26 cellular contexts compared by ENCODE assay signal in genomic region chr1:208791458-208791857, GRCh38.
DNase-seq lines count a peak whose midpoint lies in the region; ATAC-seq, FAIRE-seq and TF ChIP-seq lines count a peak whose summit lies in the region.
"Had no signal": no experiment of that assay in that cellular context is flagged by ENCODE, and none has a peak within 500 bp of the region (broad histone marks: within the 10 kb centered on the region; RNA-seq: fewer than 3 reads in every experiment).

No MANE protein-coding gene starts in this region.

- H3K9ac ChIP-seq in mammary epithelial cell (ENCODE audit: insufficient read depth, low read length), result no peak overlapping the region

- H3K79me2 ChIP-seq in mammary epithelial cell (ENCODE audit: insufficient read depth, low read length), result no peaks in the 10 kb centered on the region

- TF ChIP-seq CTCF in mammary epithelial cell (conservative IDR thresholded peaks at IDR 0.05 in 1 of 2, IDR thresholded peaks at IDR 0.05 in 1 of 2; ENCODE audit: extremely low read depth in 1 of 2, insufficient read depth in 1 of 2, low read depth in 1 of 2, low read length in 2 of 2), result no peak
- TF ChIP-seq CTCF in MCF 10A (IDR thresholded peaks at IDR 0.05; ENCODE audit: unreplicated experiment), result no peak

- intact Hi-C loops in mammary epithelial cell (cut with micrococcal nuclease), result loop anchor here (1.0 kb wide), 1 partner anchor 16 kb away; no protein-coding TSS in a partner anchor
- intact Hi-C loops in MCF 10A (cut with micrococcal nuclease), result no loop called here

- H3K4me3 Mint-ChIP-seq in MCF 10A (ENCODE audit: unreplicated experiment), result no peak overlapping the region
- H3K4me3 Mint-ChIP-seq in activated naive CD4-positive, alpha-beta T cell treated with anti-CD3 and anti-CD28 coated beads, Interleukin-2, amount 10 ng/mL, durations not matched to agents 7 days and 5 days, result no peak overlapping the region
- no peak overlapping the region for H3K4me3 Mint-ChIP-seq in stimulated activated naive CD8-positive, alpha-beta T cell treated with anti-CD3 and anti-CD28 coated beads, Interleukin-15, amount 100 ng/mL, for 72 hours
- H3K4me3 Mint-ChIP-seq: activated CD8-positive, alpha-beta memory T cell treated with anti-CD3 and anti-CD28 coated beads, Interleukin-2, amount 10 ng/mL, durations not matched to agents 7 days and 5 days; activated T-helper 17 cell treated with anti-CD3 and anti-CD28 coated beads, Interleukin-2, amount 50 U/mL, for 72 hours; dendritic cell treated with granulocyte-macrophage colony-stimulating factor and Interleukin-4, amounts not matched to agents 40 ng/mL and 50 ng/mL, for 4 days; immature natural killer cell; mesothelial cell of epicardium; neural crest cell had no signal

- CTCF ChIA-PET in mammary epithelial cell (lab: Charles Lee; ENCODE audit: low non-redundant PET) (interaction anchor here (0.6 kb wide), 1 partner anchor 315 kb away, joined by 4 read pairs; no protein-coding TSS in a partner anchor), MCF 10A (lab: Yijun Ruan, JAX) (interaction anchor here (0.6 to 1.5 kb wide), 2 partner anchors 22 to 416 kb away, joined by 3 read pairs; no protein-coding TSS in a partner anchor)
- CTCF ChIA-PET in activated naive CD4-positive, alpha-beta T cell treated with anti-CD3 and anti-CD28 coated beads, Interleukin-2, amount 10 ng/mL, durations not matched to agents 7 days and 5 days (lab: Charles Lee), result no interaction called here

- DNase-seq in mammary epithelial cell (peak; percentile 29), MCF 10A (ENCODE audit: unreplicated experiment) (no peak), dermis blood vessel endothelial cell (peak; percentile 26), kidney tubule cell (ENCODE audit: low spot score) (peak; percentile 95), urothelium cell line (ENCODE audit: low spot score) (peak; percentile 14), retina (no peak)
- no peak for DNase-seq in activated naive CD4-positive, alpha-beta T cell treated with anti-CD3 and anti-CD28 coated beads, Interleukin-2, amount 10 ng/mL, durations not matched to agents 7 days and 5 days
- no peak for DNase-seq in stimulated activated naive CD8-positive, alpha-beta T cell treated with anti-CD3 and anti-CD28 coated beads, Interleukin-15, amount 100 ng/mL, for 72 hours
- DNase-seq: activated CD4-positive, alpha-beta T cell treated with anti-CD3 and anti-CD28 coated beads for 48 hours; activated CD8-positive, alpha-beta memory T cell treated with anti-CD3 and anti-CD28 coated beads, Interleukin-2, amount 10 ng/mL, durations not matched to agents 7 days and 5 days; heart left ventricle; immature natural killer cell; NCI-H187 treated with DMSO at 0.1 percent for 48 hours; NCI-H510A treated with DMSO at 0.1 percent for 48 hours; stimulated activated CD4-positive, alpha-beta T cell treated with anti-CD3 and anti-CD28 coated beads, Interleukin-12 subunit alpha, Interleukin-12 subunit beta, amount 100 ng/mL, for 4 hours; stimulated activated CD8-positive, alpha-beta memory T cell treated with anti-CD3 and anti-CD28 coated beads, Interleukin-4, amount 100 ng/mL, for 48 hours; substantia nigra had no signal

- H3K4me1 ChIP-seq in mammary epithelial cell (ENCODE audit: insufficient read depth, low read length), result peaks cover 6% of the 10 kb centered on the region
- H3K4me1 ChIP-seq: breast epithelium, heart left ventricle, vagina had no signal

- H2AFZ ChIP-seq in mammary epithelial cell (ENCODE audit: low read depth, low read length), result peak overlapping the region; percentile 74

- no peaks in the 10 kb centered on the region for H3K36me3 ChIP-seq in mammary epithelial cell (ENCODE audit: insufficient read depth, low read length)
- H3K36me3 ChIP-seq: breast epithelium, heart left ventricle, vagina had no signal

- no peak overlapping the region for H3K4me3 ChIP-seq in mammary epithelial cell (replicated peaks in 1 of 3; ENCODE audit: insufficient read depth in 1 of 3, low read depth in 2 of 3, low read length in 3 of 3)
- H3K4me3 ChIP-seq: breast epithelium, heart left ventricle, vagina had no signal

- H3K4me2 ChIP-seq in mammary epithelial cell (ENCODE audit: insufficient read depth, low read depth, low read length), result no peak overlapping the region

- H3K27me3 ChIP-seq in mammary epithelial cell (ENCODE audit: insufficient read depth, low read length), result no peaks in the 10 kb centered on the region
- H3K27me3 ChIP-seq: breast epithelium, heart left ventricle, vagina had no signal

- dilution Hi-C loops in mammary epithelial cell (cut with HindIII; ENCODE audit: low sequenced_read_pairs), result no loop called here

- POLR2A ChIA-PET in MCF 10A (lab: Yijun Ruan, JAX), result no interaction called here

- no peaks in the 10 kb centered on the region for H4K20me1 ChIP-seq in mammary epithelial cell (ENCODE audit: insufficient read depth, low read length)

- no peaks in the 10 kb centered on the region for H3K9me3 ChIP-seq in mammary epithelial cell (replicated peaks; ENCODE audit: insufficient read depth, low read length)
- H3K9me3 ChIP-seq: breast epithelium, heart left ventricle, vagina had no signal

- H3K9me3 Mint-ChIP-seq in MCF 10A (ENCODE audit: unreplicated experiment), result no peaks in the 10 kb centered on the region
- no peaks in the 10 kb centered on the region for H3K9me3 Mint-ChIP-seq in activated naive CD4-positive, alpha-beta T cell treated with anti-CD3 and anti-CD28 coated beads, Interleukin-2, amount 10 ng/mL, durations not matched to agents 7 days and 5 days
- no peaks in the 10 kb centered on the region for H3K9me3 Mint-ChIP-seq in stimulated activated naive CD8-positive, alpha-beta T cell treated with anti-CD3 and anti-CD28 coated beads, Interleukin-15, amount 100 ng/mL, for 72 hours
- H3K9me3 Mint-ChIP-seq: activated T-helper 17 cell treated with anti-CD3 and anti-CD28 coated beads, Interleukin-2, amount 50 U/mL, for 72 hours; dendritic cell treated with granulocyte-macrophage colony-stimulating factor and Interleukin-4, amounts not matched to agents 40 ng/mL and 50 ng/mL, for 4 days; mesothelial cell of epicardium had no signal

- H3K27ac Mint-ChIP-seq in MCF 10A (ENCODE audit: low read depth, unreplicated experiment), result no peak overlapping the region
- H3K27ac Mint-ChIP-seq in activated naive CD4-positive, alpha-beta T cell treated with anti-CD3 and anti-CD28 coated beads, Interleukin-2, amount 10 ng/mL, durations not matched to agents 7 days and 5 days, result no peak overlapping the region
- H3K27ac Mint-ChIP-seq in stimulated activated naive CD8-positive, alpha-beta T cell treated with anti-CD3 and anti-CD28 coated beads, Interleukin-15, amount 100 ng/mL, for 72 hours, result no peak overlapping the region
- H3K27ac Mint-ChIP-seq: activated CD8-positive, alpha-beta memory T cell treated with anti-CD3 and anti-CD28 coated beads, Interleukin-2, amount 10 ng/mL, durations not matched to agents 7 days and 5 days; activated T-helper 17 cell treated with anti-CD3 and anti-CD28 coated beads, Interleukin-2, amount 50 U/mL, for 72 hours; dendritic cell treated with granulocyte-macrophage colony-stimulating factor and Interleukin-4, amounts not matched to agents 40 ng/mL and 50 ng/mL, for 4 days; immature natural killer cell; mesothelial cell of epicardium had no signal

- ATAC-seq in stimulated activated naive CD8-positive, alpha-beta T cell treated with anti-CD3 and anti-CD28 coated beads, Interleukin-15, amount 100 ng/mL, for 72 hours, result no peak
- ATAC-seq: activated CD8-positive, alpha-beta memory T cell treated with anti-CD3 and anti-CD28 coated beads, Interleukin-2, amount 10 ng/mL, durations not matched to agents 7 days and 5 days; activated T-helper 17 cell treated with anti-CD3 and anti-CD28 coated beads, Interleukin-2, amount 50 U/mL, for 72 hours; heart left ventricle had no signal

- no peak for FAIRE-seq in urothelium cell line (lab: Jason Lieb, UNC)
- FAIRE-seq: A204.1, GM12891 had no signal

- H3K36me3 Mint-ChIP-seq in MCF 10A (ENCODE audit: insufficient read depth, unreplicated experiment), result no peaks in the 10 kb centered on the region
- H3K36me3 Mint-ChIP-seq in activated naive CD4-positive, alpha-beta T cell treated with anti-CD3 and anti-CD28 coated beads, Interleukin-2, amount 10 ng/mL, durations not matched to agents 7 days and 5 days, result no peaks in the 10 kb centered on the region
- H3K36me3 Mint-ChIP-seq: activated CD8-positive, alpha-beta memory T cell treated with anti-CD3 and anti-CD28 coated beads, Interleukin-2, amount 10 ng/mL, durations not matched to agents 7 days and 5 days; immature natural killer cell; mesothelial cell of epicardium had no signal

- no peak overlapping the region for H3K27ac ChIP-seq in mammary epithelial cell (ENCODE audit: insufficient read depth, low read depth, low read length)
- H3K27ac ChIP-seq: breast epithelium, epithelial cell of prostate, heart left ventricle, vagina had no signal

- BruUV-seq in mammary epithelial cell (replicated peaks; lab: Mats Ljungman, UMichigan), result no TSS peak
- no TSS peak for BruUV-seq in MCF 10A (replicated peaks; lab: Mats Ljungman, UMichigan)

- no peaks in the 10 kb centered on the region for H3K4me1 Mint-ChIP-seq in MCF 10A (ENCODE audit: insufficient read depth, unreplicated experiment)
- H3K4me1 Mint-ChIP-seq in activated naive CD4-positive, alpha-beta T cell treated with anti-CD3 and anti-CD28 coated beads, Interleukin-2, amount 10 ng/mL, durations not matched to agents 7 days and 5 days, result no peaks in the 10 kb centered on the region
- no peaks in the 10 kb centered on the region for H3K4me1 Mint-ChIP-seq in stimulated activated naive CD8-positive, alpha-beta T cell treated with anti-CD3 and anti-CD28 coated beads, Interleukin-15, amount 100 ng/mL, for 72 hours
- H3K4me1 Mint-ChIP-seq: activated CD8-positive, alpha-beta memory T cell treated with anti-CD3 and anti-CD28 coated beads, Interleukin-2, amount 10 ng/mL, durations not matched to agents 7 days and 5 days; activated T-helper 17 cell treated with anti-CD3 and anti-CD28 coated beads, Interleukin-2, amount 50 U/mL, for 72 hours; immature natural killer cell; neural crest cell had no signal

- in situ Hi-C loops in mammary epithelial cell (cut with MboI; ENCODE audit: low sequenced_read_pairs in 2 of 2), result no loop called here

- no peaks in the 10 kb centered on the region for H3K27me3 Mint-ChIP-seq in MCF 10A (ENCODE audit: insufficient read depth, unreplicated experiment)
- H3K27me3 Mint-ChIP-seq in activated naive CD4-positive, alpha-beta T cell treated with anti-CD3 and anti-CD28 coated beads, Interleukin-2, amount 10 ng/mL, durations not matched to agents 7 days and 5 days, result peaks cover 4% of the 10 kb centered on the region
- peaks cover 12% of the 10 kb centered on the region for H3K27me3 Mint-ChIP-seq in stimulated activated naive CD8-positive, alpha-beta T cell treated with anti-CD3 and anti-CD28 coated beads, Interleukin-15, amount 100 ng/mL, for 72 hours
- H3K27me3 Mint-ChIP-seq: activated CD8-positive, alpha-beta memory T cell treated with anti-CD3 and anti-CD28 coated beads, Interleukin-2, amount 10 ng/mL, durations not matched to agents 7 days and 5 days; dendritic cell treated with granulocyte-macrophage colony-stimulating factor and Interleukin-4, amounts not matched to agents 40 ng/mL and 50 ng/mL, for 4 days had no signal

Comparison
In these comparisons a context has a peak if more than half of its experiments do, and no peak if none do; other contexts are left out.
1. DNase-seq: peak in mammary epithelial cell (single experiment), dermis blood vessel endothelial cell (single experiment), kidney tubule cell (single experiment) and urothelium cell line (single experiment); none in MCF 10A (single experiment), retina (single experiment), activated naive CD4-positive, alpha-beta T cell treated with anti-CD3 and anti-CD28 coated beads, Interleukin-2, amount 10 ng/mL, durations not matched to agents 7 days and 5 days (single experiment) and stimulated activated naive CD8-positive, alpha-beta T cell treated with anti-CD3 and anti-CD28 coated beads, Interleukin-15, amount 100 ng/mL, for 72 hours (0 of 2).